16 cellular contexts compared by ENCODE assay signal in genomic region chr7:30975257-30975899, GRCh38. TPM values are rescaled to one million over a fixed set of nuclear protein-coding genes. Genes with fewer than 3 reads are reported as not detected.
A peak's percentile ranks its signal among the peaks of the same experiment; 100 is the strongest.
DNase-seq lines count a peak whose midpoint lies in the region; ATAC-seq and TF ChIP-seq lines count a peak whose summit lies in the region.
"Had no signal": no experiment of that assay in that cellular context is flagged by ENCODE, and none has a peak within 500 bp of the region (broad histone marks: within the 10 kb centered on the region; RNA-seq: fewer than 3 reads in every experiment).

No MANE protein-coding gene starts in this region.

- H3K4me1 ChIP-seq in right atrium auricular region, result peaks cover 0 to 9% of the 10 kb centered on the region in 2 donors
- H3K4me1 ChIP-seq in OCI-LY7 (ENCODE audit: insufficient read depth, low read length, poor library complexity, severe bottlenecking), result peaks cover 52% of the 10 kb centered on the region
- H3K4me1 ChIP-seq: vagina had no signal

- intact Hi-C loops in Right ventricle myocardium inferior (cut with DNase I), result loop anchor here (5.0 kb wide), 1 partner anchor 228 kb away; no protein-coding TSS in a partner anchor
- intact Hi-C loops in OCI-LY7 (cut with micrococcal nuclease; ENCODE audit: unreplicated experiment), result no loop called here
- intact Hi-C loops in sciatic nerve (cut with DNase I), result loop anchor here (10.0 kb wide), 1 partner anchor 181 kb away; no protein-coding TSS in a partner anchor

- no TSS peak for BruUV-seq in OCI-LY7 (replicated peaks; lab: Mats Ljungman, UMichigan)

- TF ChIP-seq CTCF in right atrium auricular region (IDR thresholded peaks at IDR 0.05) (no peak), OCI-LY7 (conservative IDR thresholded peaks at IDR 0.05; ENCODE audit: low read length) (no peak)

- H3K79me2 ChIP-seq in OCI-LY7 (ENCODE audit: insufficient read depth, low read depth, low read length), result no peaks in the 10 kb centered on the region

- H3K4me3 ChIP-seq in right atrium auricular region (no peak overlapping the region), OCI-LY7 (ENCODE audit: low read depth, low read length, poor library complexity, severe bottlenecking) (no peak overlapping the region)
- H3K4me3 ChIP-seq: vagina had no signal

- H3K4me2 ChIP-seq in OCI-LY7 (ENCODE audit: low read length), result peak overlapping the region; percentile 28; the same call in 1 of the 2 replicates

- ATAC-seq in Right ventricle myocardium inferior (no peak), HG02973 (IDR thresholded peaks at IDR 0.05; ENCODE audit: unreplicated experiment) (peak; percentile 7), GM19467 (IDR thresholded peaks at IDR 0.05; ENCODE audit: unreplicated experiment) (no peak), sciatic nerve (no peak)

- H3K27ac ChIP-seq in right atrium auricular region (no peak overlapping the region), OCI-LY7 (ENCODE audit: low read depth, low read length, poor library complexity, severe bottlenecking) (peak overlapping the region; percentile 1)
- H3K27ac ChIP-seq: RWPE1, vagina had no signal

- H2AFZ ChIP-seq in OCI-LY7 (ENCODE audit: low read length), result peak overlapping the region; percentile 46; the same call in 1 of the 2 replicates

- CTCF ChIA-PET in OCI-LY7 (lab: Charles Lee; ENCODE audit: unreplicated experiment), result interaction anchor here (1.1 kb wide), 1 partner anchor 37 kb away, joined by 4 read pairs; no protein-coding TSS in a partner anchor

- H3K9me3 ChIP-seq in right atrium auricular region, result no peaks in the 10 kb centered on the region
- no peaks in the 10 kb centered on the region for H3K9me3 ChIP-seq in OCI-LY7 (ENCODE audit: low read length)
- H3K9me3 ChIP-seq: vagina had no signal

- no peaks in the 10 kb centered on the region for H3K9me2 ChIP-seq in OCI-LY7 (ENCODE audit: insufficient read depth, low read length)

- no peaks in the 10 kb centered on the region for H4K20me1 ChIP-seq in OCI-LY7 (ENCODE audit: insufficient read depth, low read length)

- no peaks in the 10 kb centered on the region for H3K27me3 ChIP-seq in right atrium auricular region
- H3K27me3 ChIP-seq: vagina had no signal

- H3K36me3 ChIP-seq in right atrium auricular region (no peaks in the 10 kb centered on the region), OCI-LY7 (ENCODE audit: insufficient read depth, low read length) (no peaks in the 10 kb centered on the region)
- H3K36me3 ChIP-seq: vagina had no signal

- POLR2A ChIA-PET in OCI-LY7 (lab: Charles Lee), result interaction anchor here (1.7 kb wide), 1 partner anchor 15 kb away, joined by 6 read pairs; no protein-coding TSS in a partner anchor

- DNase-seq in right atrium auricular region (ENCODE audit: low spot score), result peak; percentile 32
- no peak for DNase-seq in Right ventricle myocardium inferior (ENCODE audit: missing footprints)
- DNase-seq in OCI-LY7 (ENCODE audit: low spot score), result peak; percentile 29
- peak; percentile 32 for DNase-seq in ureter (ENCODE audit: low spot score)
- no peak for DNase-seq in NCI-H510A (lab: John Stamatoyannopoulos, UW)
- no peak for DNase-seq in sciatic nerve (ENCODE audit: low spot score)
- DNase-seq: activated effector memory CD4-positive, alpha-beta T cell treated with anti-CD3 and anti-CD28 coated beads, Interleukin-2, amount 50 U/mL, for 16 hours; central memory CD4-positive, alpha-beta T cell; NCI-H2081 treated with DMSO at 0.1 percent for 48 hours had no signal

RNA-seq across cellular contexts. Expression of gene GHRHR, which starts 11.6 kb away (rescaled TPM):
- total RNA-seq in right atrium auricular region, result not detected
- total RNA-seq in Right ventricle myocardium inferior, result not detected
- not detected in 2 replicates for total RNA-seq in OCI-LY7 (2014; rRNA removed; shearing (Covaris generic))
- not detected in 2 replicates for total RNA-seq in OCI-LY7 (2022)
- total RNA-seq in ureter, result not detected
- total RNA-seq in sciatic nerve, result 1.2 TPM
- total RNA-seq: CD8-positive, alpha-beta T cell; kidney epithelial cell; right cardiac atrium; vagina had no signal

Comparison
In these comparisons a context has a peak if more than half of its experiments do, and no peak if none do; other contexts are left out.
1. DNase-seq: peak in right atrium auricular region (single experiment), OCI-LY7 (single experiment) and ureter (single experiment); none in Right ventricle myocardium inferior (single experiment), NCI-H510A (single experiment) and sciatic nerve (single experiment).